In the genomic region with DNA sequence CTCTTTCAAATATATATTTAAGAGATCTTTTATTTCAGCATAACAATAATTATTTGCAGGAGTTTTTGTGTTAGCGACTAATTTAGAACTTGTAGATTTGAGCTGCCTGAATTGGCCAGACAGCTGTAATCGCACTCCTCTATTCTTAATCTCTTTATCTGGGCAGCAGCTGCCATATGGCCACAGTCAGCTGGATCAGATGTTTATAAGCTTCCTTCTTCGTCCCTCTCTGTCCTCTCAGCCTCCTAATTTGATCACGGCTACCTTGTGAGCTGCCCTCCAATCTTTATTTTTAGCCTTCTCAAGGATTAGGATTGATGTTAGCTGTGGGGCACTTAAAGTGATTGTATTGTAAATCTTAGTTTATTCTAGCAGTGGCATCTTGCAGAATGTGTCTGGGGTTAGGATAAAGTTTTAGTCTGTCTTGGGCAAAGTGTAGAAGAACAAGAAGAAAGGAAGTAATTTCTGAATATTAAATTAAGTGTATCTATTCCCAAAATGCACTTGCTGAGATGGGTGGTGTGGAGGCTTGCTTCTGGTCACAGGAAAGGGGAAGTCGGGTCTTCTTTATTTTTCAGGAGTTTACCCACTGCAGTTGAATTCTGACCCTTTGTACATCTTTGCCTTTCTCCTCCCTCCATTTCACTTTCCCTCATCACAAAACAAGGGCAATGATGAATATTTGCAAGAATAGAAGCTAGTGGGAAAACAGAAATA, we compare ENCODE assay signal across 9 cellular contexts. TPM values are rescaled to one million over a fixed set of nuclear protein-coding genes. Genes with fewer than 3 reads are reported as not detected.
DNase-seq lines count a peak whose midpoint lies in the region; ATAC-seq lines count a peak whose summit lies in the region.
"Had no signal": no experiment of that assay in that cellular context is flagged by ENCODE, and none has a peak within 500 bp of the region (broad histone marks: within the 10 kb centered on the region; RNA-seq: fewer than 3 reads in every experiment).

No MANE protein-coding gene starts in this region.

- peaks cover 11% of the 10 kb centered on the region; the same call in 1 of the 2 replicates for H3K27me3 ChIP-seq in HUES6 (ENCODE audit: control insufficient read depth, insufficient read depth, low read length)
- peaks cover under 1% of the 10 kb centered on the region for H3K27me3 ChIP-seq in ectodermal cell (ENCODE audit: control insufficient read depth, insufficient read depth, low read length, poor library complexity, severe bottlenecking)
- no peaks in the 10 kb centered on the region for H3K27me3 ChIP-seq in skeletal muscle tissue (ENCODE audit: control insufficient read depth in 3 of 3, insufficient read depth in 3 of 3, low read length in 3 of 3)

- no peak for ATAC-seq in left colon

- no peak overlapping the region for H3K27ac ChIP-seq in HUES6 (ENCODE audit: low read depth, low read length)
- peak overlapping the region; percentile 56 for H3K27ac ChIP-seq in ectodermal cell (ENCODE audit: insufficient read depth, low read depth, low read length, poor library complexity, severe bottlenecking)
- H3K27ac ChIP-seq in skeletal muscle tissue (ENCODE audit: low read depth, low read length): peak overlapping the region; percentile 76

- H3K4me3 ChIP-seq in HUES6 (ENCODE audit: low read depth, low read length) (0 out of 2 replicates have a peak overlapping the region, but pooled peaks have one; percentile 27), ectodermal cell (ENCODE audit: insufficient read depth, low read depth, low read length) (peak overlapping the region; percentile 8), skeletal muscle tissue (ENCODE audit: low read length in 3 of 3) (peak overlapping the region in 1 of 3 donors; percentile 4)

- peaks cover 14% of the 10 kb centered on the region for H3K36me3 ChIP-seq in HUES6 (ENCODE audit: control insufficient read depth, insufficient read depth, low read length)
- H3K36me3 ChIP-seq in ectodermal cell (ENCODE audit: control insufficient read depth, insufficient read depth, low read length): peaks cover 11% of the 10 kb centered on the region
- H3K36me3 ChIP-seq in skeletal muscle tissue (ENCODE audit: control insufficient read depth in 3 of 3, insufficient read depth in 3 of 3, low read length in 3 of 3): peaks cover 10 to 16% (median 14%) of the 10 kb centered on the region in 3 donors

- 46 to 52% methylated on average over 4 to 5 of the region's 5 CpGs for WGBS in ectodermal cell, 2 experiments

- H3K9ac ChIP-seq in HUES6 (ENCODE audit: low read length) (no peak overlapping the region), skeletal muscle tissue (ENCODE audit: low read depth in 1 of 3, low read length in 3 of 3) (peak overlapping the region; percentile 2 to 13 (median 4))

- intact Hi-C loops in left colon (cut with DNase I, micrococcal nuclease): loop anchor here in 1 of 2 donors (10.0 kb wide), 1 partner anchor 223 kb away; no protein-coding TSS in a partner anchor

- peaks cover 31% of the 10 kb centered on the region for H3K4me1 ChIP-seq in HUES6 (ENCODE audit: control insufficient read depth, insufficient read depth, low read length)
- H3K4me1 ChIP-seq in ectodermal cell (ENCODE audit: control insufficient read depth, insufficient read depth, low read length): peaks cover 37% of the 10 kb centered on the region
- peaks cover 25 to 33% (median 31%) of the 10 kb centered on the region in 3 donors for H3K4me1 ChIP-seq in skeletal muscle tissue (ENCODE audit: control insufficient read depth in 3 of 3, insufficient read depth in 3 of 3, low read length in 3 of 3)

- DNase-seq in NCI-H82 (lab: John Stamatoyannopoulos, UW) (peak; percentile 100), left colon (no peak)
- DNase-seq in effector CD8-positive, alpha-beta T cell (lab: John Stamatoyannopoulos, UW): no peak
- no peak for DNase-seq in activated CD4-positive, CD25-positive, alpha-beta regulatory T cell treated with anti-CD3 and anti-CD28 coated beads, Interleukin-2, amount 50 U/mL, for 72 hours
- DNase-seq: activated CD4-positive, alpha-beta T cell treated with anti-CD3 and anti-CD28 coated beads for 1 hour; NCI-H1048 had no signal

- H3K9me3 ChIP-seq in HUES6 (ENCODE audit: control insufficient read depth, insufficient read depth, low read depth, low read length): no peaks in the 10 kb centered on the region
- no peaks in the 10 kb centered on the region for H3K9me3 ChIP-seq in ectodermal cell (ENCODE audit: control insufficient read depth, low read length)
- no peaks in the 10 kb centered on the region for H3K9me3 ChIP-seq in skeletal muscle tissue (ENCODE audit: control insufficient read depth in 3 of 3, low read length in 3 of 3)

RNA-seq across cellular contexts. Expression of a gene that starts 1.1 kb away (rescaled TPM):
- polyA plus RNA-seq in ectodermal cell (2013, experiment 1 of 4): 32.9 TPM
- polyA plus RNA-seq in ectodermal cell (2013, experiment 2 of 4): 32.9 TPM
- 26.1 TPM for polyA plus RNA-seq in ectodermal cell (2013, experiment 3 of 4)
- polyA plus RNA-seq in ectodermal cell (2013, experiment 4 of 4): 29.9 TPM
- total RNA-seq in skeletal muscle tissue (58.5 TPM), left colon (10 to 100 TPM; 19.6 to 19.9 TPM)
